Comparison of ENCODE assay signal across 28 cellular contexts in genomic region chr20:20304942-20305341, GRCh38.
"Had no signal": no experiment of that assay in that cellular context is flagged by ENCODE, and none has a peak within 500 bp of the region (broad histone marks: within the 10 kb centered on the region; RNA-seq: fewer than 3 reads in every experiment).

No MANE protein-coding gene starts in this region.

- H3K9me3 Mint-ChIP-seq: memory B cell; mesothelial cell of epicardium; nephron; stimulated activated naive CD8-positive, alpha-beta T cell treated with anti-CD3 and anti-CD28 coated beads, Interleukin-15, amount 100 ng/mL, for 72 hours had no signal

- H3K27ac ChIP-seq: esophagus muscularis mucosa, foreskin keratinocyte, gastroesophageal sphincter, hepatocyte, pancreas, right atrium auricular region, thyroid gland, vagina had no signal

- H3K27me3 ChIP-seq: foreskin keratinocyte, heart left ventricle, hepatocyte, pancreas, right atrium auricular region, thyroid gland, vagina had no signal

- H3K27ac Mint-ChIP-seq: memory B cell; mesothelial cell of epicardium; nephron; progenitor cell of endocrine pancreas; stimulated activated naive CD8-positive, alpha-beta T cell treated with anti-CD3 and anti-CD28 coated beads, Interleukin-15, amount 100 ng/mL, for 72 hours had no signal

- H3K27me3 Mint-ChIP-seq: stimulated activated naive CD8-positive, alpha-beta T cell treated with anti-CD3 and anti-CD28 coated beads, Interleukin-15, amount 100 ng/mL, for 72 hours had no signal

- H3K9me3 ChIP-seq: esophagus muscularis mucosa, gastroesophageal sphincter, heart left ventricle, mucosa of descending colon, pancreas, right atrium auricular region, thyroid gland, vagina had no signal

- H3K79me2 ChIP-seq: hepatocyte had no signal

- H3K4me3 Mint-ChIP-seq: memory B cell; mesothelial cell of epicardium; nephron; stimulated activated naive CD8-positive, alpha-beta T cell treated with anti-CD3 and anti-CD28 coated beads, Interleukin-15, amount 100 ng/mL, for 72 hours had no signal

- H3K4me2 ChIP-seq: hepatocyte, smooth muscle cell had no signal

- H3K36me3 ChIP-seq: esophagus muscularis mucosa, gastroesophageal sphincter, heart left ventricle, pancreas, right atrium auricular region, thyroid gland, vagina had no signal

- H3K4me1 Mint-ChIP-seq: mesothelial cell of epicardium; naive B cell; nephron; stimulated activated naive CD8-positive, alpha-beta T cell treated with anti-CD3 and anti-CD28 coated beads, Interleukin-15, amount 100 ng/mL, for 72 hours had no signal

- H2AFZ ChIP-seq: hepatocyte had no signal

- H3K36me3 Mint-ChIP-seq: memory B cell, mesothelial cell of epicardium, naive B cell had no signal

- DNase-seq: dermis blood vessel endothelial cell; effector memory CD4-positive, alpha-beta T cell; foreskin keratinocyte; heart left ventricle; kidney; mucosa of descending colon; naive B cell; pancreas; stimulated activated CD4-positive, alpha-beta T cell treated with anti-CD3 and anti-CD28 coated beads, Interleukin-12 subunit alpha, Interleukin-12 subunit beta, amount 100 ng/mL, for 4 hours; stimulated activated CD4-positive, alpha-beta T cell treated with anti-CD3 and anti-CD28 coated beads, Interleukin-1b, Interleukin-23, amount 100 ng/mL, for 48 hours; stimulated activated CD4-positive, alpha-beta T cell treated with anti-CD3 and anti-CD28 coated beads, Interleukin-4, amount 100 ng/mL, for 1 hour; stimulated activated CD8-positive, alpha-beta memory T cell treated with anti-CD3 and anti-CD28 coated beads, Interleukin-4, amount 100 ng/mL, for 48 hours; stimulated activated naive CD4-positive, alpha-beta T cell; stimulated activated naive CD8-positive, alpha-beta T cell treated with anti-CD3 and anti-CD28 coated beads, Interleukin-15, amount 100 ng/mL, for 72 hours; thyroid gland had no signal

- H3K4me1 ChIP-seq: esophagus muscularis mucosa, foreskin keratinocyte, gastroesophageal sphincter, heart left ventricle, pancreas, right atrium auricular region, thyroid gland, vagina had no signal

- H3K4me3 ChIP-seq: esophagus muscularis mucosa, gastroesophageal sphincter, heart left ventricle, hepatocyte, lung, mucosa of descending colon, pancreas, right atrium auricular region, smooth muscle cell, thyroid gland, vagina had no signal

- ATAC-seq: foreskin keratinocyte; gastroesophageal sphincter; heart left ventricle; left lobe of liver; mucosa of descending colon; pancreas; sciatic nerve; stimulated activated naive CD8-positive, alpha-beta T cell treated with anti-CD3 and anti-CD28 coated beads, Interleukin-15, amount 100 ng/mL, for 72 hours had no signal
